In genomic region chr22:44440224-44441160, GRCh38 we compare ENCODE assay signal across 21 cellular contexts.
"Had no signal": no experiment of that assay in that cellular context is flagged by ENCODE, and none has a peak within 500 bp of the region (broad histone marks: within the 10 kb centered on the region; RNA-seq: fewer than 3 reads in every experiment).

No MANE protein-coding gene starts in this region.

- H3K27me3 ChIP-seq: body of pancreas, neutrophil, upper lobe of left lung had no signal

- H3K4me3 Mint-ChIP-seq: activated CD4-positive, alpha-beta memory T cell treated with anti-CD3 and anti-CD28 coated beads for 36 hours; activated CD4-positive, alpha-beta T cell treated with anti-CD3 and anti-CD28 coated beads for 36 hours; activated CD8-positive, alpha-beta memory T cell treated with anti-CD3 and anti-CD28 coated beads, Interleukin-2, amount 10 ng/mL, durations not matched to agents 7 days and 5 days; activated naive CD8-positive, alpha-beta T cell; activated T-cell treated with anti-CD3 and anti-CD28 coated beads, Interleukin-2, amount 50 U/mL, for 4 hours; immature natural killer cell; T-helper 17 cell had no signal

- H3K36me3 Mint-ChIP-seq: activated CD4-positive, alpha-beta memory T cell treated with anti-CD3 and anti-CD28 coated beads for 36 hours; activated CD8-positive, alpha-beta memory T cell treated with anti-CD3 and anti-CD28 coated beads, Interleukin-2, amount 10 ng/mL, durations not matched to agents 7 days and 5 days; activated naive CD8-positive, alpha-beta T cell; immature natural killer cell had no signal

- H3K27ac Mint-ChIP-seq: activated CD4-positive, alpha-beta memory T cell treated with anti-CD3 and anti-CD28 coated beads for 36 hours; activated CD4-positive, alpha-beta T cell treated with anti-CD3 and anti-CD28 coated beads for 36 hours; activated CD8-positive, alpha-beta memory T cell treated with anti-CD3 and anti-CD28 coated beads, Interleukin-2, amount 10 ng/mL, durations not matched to agents 7 days and 5 days; activated naive CD8-positive, alpha-beta T cell; immature natural killer cell; T-helper 17 cell had no signal

- ATAC-seq: activated CD4-positive, alpha-beta T cell treated with anti-CD3 and anti-CD28 coated beads for 36 hours; activated CD8-positive, alpha-beta memory T cell treated with anti-CD3 and anti-CD28 coated beads, Interleukin-2, amount 10 ng/mL, durations not matched to agents 7 days and 5 days; activated T-cell treated with anti-CD3 and anti-CD28 coated beads, Interleukin-2, amount 50 U/mL, for 4 hours; body of pancreas; foreskin keratinocyte; left cardiac atrium; lower lobe of right lung; T-helper 17 cell had no signal

- H3K4me1 Mint-ChIP-seq: activated CD4-positive, alpha-beta T cell treated with anti-CD3 and anti-CD28 coated beads for 36 hours; activated CD8-positive, alpha-beta memory T cell treated with anti-CD3 and anti-CD28 coated beads, Interleukin-2, amount 10 ng/mL, durations not matched to agents 7 days and 5 days; immature natural killer cell had no signal

- H3K4me1 ChIP-seq: body of pancreas, foreskin keratinocyte, lower lobe of right lung, upper lobe of left lung had no signal

- H3K27ac ChIP-seq: body of pancreas, foreskin keratinocyte, lower lobe of right lung, neutrophil, upper lobe of left lung had no signal

- DNase-seq: activated CD4-positive, alpha-beta memory T cell treated with anti-CD3 and anti-CD28 coated beads for 36 hours; activated CD4-positive, alpha-beta T cell treated with anti-CD3 and anti-CD28 coated beads for 36 hours; activated CD8-positive, alpha-beta memory T cell treated with anti-CD3 and anti-CD28 coated beads, Interleukin-2, amount 10 ng/mL, durations not matched to agents 7 days and 5 days; activated gamma-delta T cell treated with Interleukin-2 at 50 U/mL for 16 hours; activated T-cell treated with anti-CD3 and anti-CD28 coated beads, Interleukin-2, amount 50 U/mL, for 4 hours; amniotic stem cell; body of pancreas; effector memory CD4-positive, alpha-beta T cell; foreskin keratinocyte; immature natural killer cell; left cardiac atrium; lower lobe of right lung; small intestine; stimulated activated CD4-positive, alpha-beta T cell treated with anti-CD3 and anti-CD28 coated beads, Interleukin-4, amount 100 ng/mL, for 4 hours; stimulated activated CD8-positive, alpha-beta memory T cell treated with anti-CD3 and anti-CD28 coated beads, Interleukin-4, amount 100 ng/mL, for 48 hours; stimulated activated naive CD4-positive, alpha-beta T cell treated with Interleukin-2 at 50 U/mL for 16 hours; substantia nigra; T-helper 17 cell had no signal

- H3K9me3 Mint-ChIP-seq: activated CD4-positive, alpha-beta memory T cell treated with anti-CD3 and anti-CD28 coated beads for 36 hours; activated T-cell treated with anti-CD3 and anti-CD28 coated beads, Interleukin-2, amount 50 U/mL, for 4 hours; immature natural killer cell had no signal

- H3K27me3 Mint-ChIP-seq: activated CD4-positive, alpha-beta memory T cell treated with anti-CD3 and anti-CD28 coated beads for 36 hours; activated CD4-positive, alpha-beta T cell treated with anti-CD3 and anti-CD28 coated beads for 36 hours; activated naive CD8-positive, alpha-beta T cell had no signal

- H3K36me3 ChIP-seq: lower lobe of right lung, neutrophil, upper lobe of left lung had no signal

- H3K9me3 ChIP-seq: body of pancreas, lower lobe of right lung, neutrophil, upper lobe of left lung had no signal

- H3K4me3 ChIP-seq: body of pancreas, lower lobe of right lung, upper lobe of left lung had no signal
